In the genomic region with DNA sequence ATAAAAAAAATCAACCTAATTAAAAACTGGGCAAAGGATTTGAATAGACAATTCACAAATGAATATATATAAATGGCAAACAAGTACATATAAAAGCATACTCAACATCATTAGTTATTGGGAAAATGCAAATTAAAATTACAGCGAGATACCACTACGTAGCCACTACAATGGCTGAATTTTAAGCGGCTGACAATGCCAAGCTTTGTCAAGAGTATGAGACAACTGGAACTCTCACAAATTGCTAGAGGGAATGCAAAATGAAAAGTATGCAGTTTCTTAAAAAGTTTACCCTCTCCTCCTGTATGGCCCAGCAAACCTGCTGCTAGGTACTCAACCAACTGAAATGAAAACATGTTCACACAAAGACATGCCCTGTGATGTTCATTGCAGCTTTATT, we compare ENCODE assay signal across 27 cellular contexts. TPM values are rescaled to one million over a fixed set of nuclear protein-coding genes. Genes with fewer than 3 reads are reported as not detected.
"Had no signal": no experiment of that assay in that cellular context is flagged by ENCODE, and none has a peak within 500 bp of the region (broad histone marks: within the 10 kb centered on the region; RNA-seq: fewer than 3 reads in every experiment).

No MANE protein-coding gene starts in this region.

- DNase-seq: activated B cell treated with CpG ODN at 0.5 μM for 24 hours; activated CD4-positive, alpha-beta T cell treated with anti-CD3 and anti-CD28 coated beads, Interleukin-2, amount 50 U/mL, for 1 hour; activated CD8-positive, alpha-beta T cell treated with anti-CD3 and anti-CD28 coated beads for 36 hours; activated gamma-delta T cell treated with Interleukin-2 at 50 U/mL for 16 hours; activated naive CD8-positive, alpha-beta T cell treated with anti-CD3 and anti-CD28 coated beads, Interleukin-2, amount 50 U/mL, for 24 hours; activated T-cell treated with anti-CD3 and anti-CD28 coated beads, Interleukin-2, amount 50 U/mL, for 4 hours; central memory CD4-positive, alpha-beta T cell; dermis blood vessel endothelial cell; effector CD4-positive, alpha-beta T cell; esophagus squamous epithelium; glutamatergic neuron; immature natural killer cell; naive thymus-derived CD8-positive, alpha-beta T cell; right lobe of liver; stimulated activated CD4-positive, alpha-beta T cell treated with anti-CD3 and anti-CD28 coated beads, Interleukin-4, amount 100 ng/mL, for 24 hours; T-helper 2 cell; thyroid gland; upper lobe of right lung had no signal

- ATAC-seq: activated CD8-positive, alpha-beta T cell treated with anti-CD3 and anti-CD28 coated beads for 36 hours; activated naive CD8-positive, alpha-beta T cell treated with anti-CD3 and anti-CD28 coated beads, Interleukin-2, amount 50 U/mL, for 24 hours; activated T-cell treated with anti-CD3 and anti-CD28 coated beads, Interleukin-2, amount 50 U/mL, for 4 hours; activated T-helper 17 cell treated with anti-CD3 and anti-CD28 coated beads, Interleukin-2, amount 50 U/mL, for 72 hours; naive thymus-derived CD8-positive, alpha-beta T cell; right lobe of liver; stimulated activated effector memory CD8-positive, alpha-beta T cell treated with anti-CD3 and anti-CD28 coated beads, Interleukin-12 subunit alpha, Interleukin-12 subunit beta, amount 100 ng/mL, for 72 hours; upper lobe of right lung had no signal

- H2AFZ ChIP-seq: neural progenitor cell had no signal

- H3K4me1 ChIP-seq: esophagus squamous epithelium, right lobe of liver, thyroid gland, upper lobe of right lung had no signal

- H3K9ac ChIP-seq: neural progenitor cell had no signal

- H3K27me3 ChIP-seq: esophagus squamous epithelium, neural progenitor cell, right lobe of liver, thyroid gland, upper lobe of right lung had no signal

- H3K27ac ChIP-seq: epithelial cell of prostate, esophagus squamous epithelium, neural progenitor cell, right lobe of liver, skin epidermis, thyroid gland, upper lobe of right lung had no signal

- H3K4me2 ChIP-seq: neural progenitor cell had no signal

- H3K4me3 ChIP-seq: esophagus squamous epithelium, neural progenitor cell, right lobe of liver, skin epidermis, thyroid gland, upper lobe of right lung had no signal

- H3K9me3 ChIP-seq: esophagus squamous epithelium, right lobe of liver, thyroid gland, upper lobe of right lung had no signal

- H3K36me3 ChIP-seq: esophagus squamous epithelium, neural progenitor cell, right lobe of liver, thyroid gland, upper lobe of right lung had no signal

- FAIRE-seq: endometrium had no signal

RNA-seq across cellular contexts. Expression of a gene that starts 34.8 kb away (rescaled TPM):
- total RNA-seq: activated B cell treated with CpG ODN at 0.5 μM for 24 hours; activated CD8-positive, alpha-beta T cell treated with anti-CD3 and anti-CD28 coated beads for 36 hours; activated T-cell treated with anti-CD3 and anti-CD28 coated beads, Interleukin-2, amount 50 U/mL, for 4 hours; activated T-helper 17 cell treated with anti-CD3 and anti-CD28 coated beads, Interleukin-2, amount 50 U/mL, for 72 hours; esophagus squamous epithelium; frontal cortex; lower leg skin; naive thymus-derived CD8-positive, alpha-beta T cell; right lobe of liver; subcutaneous adipose tissue; thyroid gland had no signal
- polyA plus RNA-seq: immature natural killer cell; naive thymus-derived CD8-positive, alpha-beta T cell had no signal
